In genomic region chr1:76659171-76659940, GRCh38 we compare ENCODE assay signal across 27 cellular contexts.
A peak's percentile ranks its signal among the peaks of the same experiment; 100 is the strongest.
DNase-seq lines count a peak whose midpoint lies in the region; FAIRE-seq and TF ChIP-seq lines count a peak whose summit lies in the region.
"Had no signal": no experiment of that assay in that cellular context is flagged by ENCODE, and none has a peak within 500 bp of the region (broad histone marks: within the 10 kb centered on the region; RNA-seq: fewer than 3 reads in every experiment).

No MANE protein-coding gene starts in this region.

- TF ChIP-seq POLR2A in breast epithelium (IDR thresholded peaks at IDR 0.05) = no peak

- intact Hi-C loops in MCF 10A (cut with micrococcal nuclease) (no loop called here), breast epithelium (cut with DNase I; ENCODE audit: low total_unique reads) (no loop called here)

- H3K36me3 Mint-ChIP-seq in MCF 10A (ENCODE audit: insufficient read depth, unreplicated experiment) = no peaks in the 10 kb centered on the region
- H3K36me3 Mint-ChIP-seq in T-helper 2 cell treated with Interferon-gamma antibody and Interleukin-4, amounts not matched to agents 5 μg/mL and 100 μg/mL, for 36 hours (ENCODE audit: low read depth) = no peaks in the 10 kb centered on the region
- H3K36me3 Mint-ChIP-seq: activated naive CD4-positive, alpha-beta T cell treated with anti-CD3 and anti-CD28 coated beads, Interleukin-2, amount 10 ng/mL, durations not matched to agents 7 days and 5 days; memory B cell had no signal

- BruUV-seq in MCF 10A (replicated peaks; lab: Mats Ljungman, UMichigan) = no TSS peak

- no peaks in the 10 kb centered on the region for H3K79me2 ChIP-seq in fibroblast of lung (ENCODE audit: control insufficient read depth, insufficient read depth, low read length)

- no peaks in the 10 kb centered on the region for H3K36me3 ChIP-seq in breast epithelium
- no peaks in the 10 kb centered on the region for H3K36me3 ChIP-seq in fibroblast of lung (ENCODE audit: control insufficient read depth, insufficient read depth, low read length)
- H3K36me3 ChIP-seq: ovary, stomach, upper lobe of left lung had no signal

- CTCF ChIA-PET in MCF 10A (lab: Yijun Ruan, JAX) = interaction anchor here (0.7 kb wide), 2 partner anchors 37 to 504 kb away, joined by 3 read pairs; no protein-coding TSS in a partner anchor

- POLR2A ChIA-PET in MCF 10A (lab: Yijun Ruan, JAX) = no interaction called here

- H3K27ac ChIP-seq in breast epithelium = no peak overlapping the region
- no peak overlapping the region for H3K27ac ChIP-seq in fibroblast of lung (ENCODE audit: insufficient read depth, low read length)
- H3K27ac ChIP-seq: A549, C4-2B, coronary artery, foreskin keratinocyte, ovary, stomach, upper lobe of left lung had no signal

- H3K4me1 Mint-ChIP-seq in MCF 10A (ENCODE audit: insufficient read depth, unreplicated experiment) = no peaks in the 10 kb centered on the region
- H3K4me1 Mint-ChIP-seq in T-helper 2 cell treated with Interferon-gamma antibody and Interleukin-4, amounts not matched to agents 5 μg/mL and 100 μg/mL, for 36 hours (ENCODE audit: low read depth) = no peaks in the 10 kb centered on the region
- H3K4me1 Mint-ChIP-seq: activated CD4-positive, alpha-beta memory T cell treated with anti-CD3 and anti-CD28 coated beads, Interleukin-2, amount 10 ng/mL, durations not matched to agents 7 days and 5 days; activated naive CD4-positive, alpha-beta T cell treated with anti-CD3 and anti-CD28 coated beads, Interleukin-2, amount 10 ng/mL, durations not matched to agents 7 days and 5 days; H9; memory B cell; naive thymus-derived CD8-positive, alpha-beta T cell had no signal

- TF ChIP-seq CTCF in MCF 10A (IDR thresholded peaks at IDR 0.05; ENCODE audit: unreplicated experiment) (no peak), breast epithelium (IDR thresholded peaks at IDR 0.05) (no peak), fibroblast of lung (conservative IDR thresholded peaks at IDR 0.05 in 1 of 2, IDR thresholded peaks at IDR 0.05 in 1 of 2; ENCODE audit: low read depth in 1 of 2, low read length in 2 of 2) (no peak)

- no peaks in the 10 kb centered on the region for H3K27me3 ChIP-seq in breast epithelium
- no peaks in the 10 kb centered on the region for H3K27me3 ChIP-seq in fibroblast of lung (ENCODE audit: control insufficient read depth, insufficient read depth, low read length)
- H3K27me3 ChIP-seq: foreskin keratinocyte, ovary, stomach, upper lobe of left lung had no signal

- no peaks in the 10 kb centered on the region for H4K20me1 ChIP-seq in fibroblast of lung (ENCODE audit: control insufficient read depth, extremely low read depth, insufficient read depth, low read length)

- FAIRE-seq in RCC 7860 (lab: Jason Lieb, UNC) = no peak
- FAIRE-seq: A549, GM12878 had no signal

- H3K27ac Mint-ChIP-seq in MCF 10A (ENCODE audit: low read depth, unreplicated experiment) = no peak overlapping the region
- no peak overlapping the region for H3K27ac Mint-ChIP-seq in T-helper 2 cell treated with Interferon-gamma antibody and Interleukin-4, amounts not matched to agents 5 μg/mL and 100 μg/mL, for 36 hours
- H3K27ac Mint-ChIP-seq: activated CD4-positive, alpha-beta memory T cell treated with anti-CD3 and anti-CD28 coated beads, Interleukin-2, amount 10 ng/mL, durations not matched to agents 7 days and 5 days; activated naive CD4-positive, alpha-beta T cell treated with anti-CD3 and anti-CD28 coated beads, Interleukin-2, amount 10 ng/mL, durations not matched to agents 7 days and 5 days; H9; memory B cell; naive thymus-derived CD8-positive, alpha-beta T cell had no signal

- H3K27me3 Mint-ChIP-seq in MCF 10A (ENCODE audit: insufficient read depth, unreplicated experiment) = no peaks in the 10 kb centered on the region
- no peaks in the 10 kb centered on the region for H3K27me3 Mint-ChIP-seq in T-helper 2 cell treated with Interferon-gamma antibody and Interleukin-4, amounts not matched to agents 5 μg/mL and 100 μg/mL, for 36 hours (ENCODE audit: low read depth)
- H3K27me3 Mint-ChIP-seq: activated naive CD4-positive, alpha-beta T cell treated with anti-CD3 and anti-CD28 coated beads, Interleukin-2, amount 10 ng/mL, durations not matched to agents 7 days and 5 days had no signal

- H3K4me3 ChIP-seq in breast epithelium = no peak overlapping the region
- no peak overlapping the region for H3K4me3 ChIP-seq in fibroblast of lung (replicated peaks in 1 of 4; ENCODE audit: control extremely low read depth in 1 of 4, insufficient read depth in 1 of 4, low read depth in 3 of 4, low read length in 4 of 4)
- H3K4me3 ChIP-seq: A549, coronary artery, GM12878, ovary, stomach, upper lobe of left lung had no signal

- DNase-seq in MCF 10A (ENCODE audit: unreplicated experiment) (peak; percentile 39), breast epithelium (ENCODE audit: low spot score in 2 of 2) (no peak), RCC 7860 (ENCODE audit: low spot score) (peak; percentile 14), fibroblast of lung (ENCODE audit: low read depth in 2 of 2) (peak; percentile 4 to 45), NCI-H748 (lab: John Stamatoyannopoulos, UW; ENCODE audit: unreplicated experiment) (no peak), superior temporal gyrus (ENCODE audit: extremely low spot score) (no peak)
- no peak for DNase-seq in T-helper 2 cell treated with Interferon-gamma antibody and Interleukin-4, amounts not matched to agents 5 μg/mL and 100 μg/mL, for 36 hours (ENCODE audit: low spot score)
- no peak for DNase-seq in stimulated activated CD4-positive, alpha-beta T cell treated with anti-CD3 and anti-CD28 coated beads, Interleukin-2, amount 100 ng/mL, for 48 hours
- DNase-seq: activated CD4-positive, alpha-beta memory T cell treated with anti-CD3 and anti-CD28 coated beads, Interleukin-2, amount 10 ng/mL, durations not matched to agents 7 days and 5 days; activated naive CD4-positive, alpha-beta T cell treated with anti-CD3 and anti-CD28 coated beads, Interleukin-2, amount 10 ng/mL, durations not matched to agents 7 days and 5 days; activated T-cell treated with anti-CD3 and anti-CD28 coated beads, Interleukin-2, amount 50 U/mL, for 1 hour; foreskin keratinocyte; H9; IMR-90; kidney glomerular epithelial cell; naive thymus-derived CD8-positive, alpha-beta T cell; NCI-H1694 treated with DMSO at 0.1 percent for 48 hours; ovary; stimulated activated CD4-positive, alpha-beta T cell treated with anti-CD3 and anti-CD28 coated beads, Interleukin-4, amount 100 ng/mL, for 1 hour; stomach; T-helper 1 cell; upper lobe of left lung had no signal

- H3K4me1 ChIP-seq in breast epithelium (no peaks in the 10 kb centered on the region), fibroblast of lung (ENCODE audit: control insufficient read depth, extremely low read depth, insufficient read depth, low read length) (no peaks in the 10 kb centered on the region)
- H3K4me1 ChIP-seq: A549, foreskin keratinocyte, stomach, upper lobe of left lung had no signal

- no peak overlapping the region for H3K4me3 Mint-ChIP-seq in MCF 10A (ENCODE audit: unreplicated experiment)
- H3K4me3 Mint-ChIP-seq in T-helper 2 cell treated with Interferon-gamma antibody and Interleukin-4, amounts not matched to agents 5 μg/mL and 100 μg/mL, for 36 hours = no peak overlapping the region
- H3K4me3 Mint-ChIP-seq: activated CD4-positive, alpha-beta memory T cell treated with anti-CD3 and anti-CD28 coated beads, Interleukin-2, amount 10 ng/mL, durations not matched to agents 7 days and 5 days; activated naive CD4-positive, alpha-beta T cell treated with anti-CD3 and anti-CD28 coated beads, Interleukin-2, amount 10 ng/mL, durations not matched to agents 7 days and 5 days; H9; memory B cell; naive thymus-derived CD8-positive, alpha-beta T cell had no signal

- no peak overlapping the region for H2AFZ ChIP-seq in fibroblast of lung (ENCODE audit: low read length)

- H3K9ac ChIP-seq in fibroblast of lung (ENCODE audit: insufficient read depth, low read length) = no peak overlapping the region

- no peak overlapping the region for H3K4me2 ChIP-seq in fibroblast of lung (ENCODE audit: extremely low read depth, insufficient read depth, low read length)
- H3K4me2 ChIP-seq: A549 had no signal

- peaks cover 5% of the 10 kb centered on the region for H3K9me3 Mint-ChIP-seq in MCF 10A (ENCODE audit: unreplicated experiment)
- peaks cover 14% of the 10 kb centered on the region for H3K9me3 Mint-ChIP-seq in T-helper 2 cell treated with Interferon-gamma antibody and Interleukin-4, amounts not matched to agents 5 μg/mL and 100 μg/mL, for 36 hours

- no peaks in the 10 kb centered on the region for H3K9me3 ChIP-seq in breast epithelium
- no peaks in the 10 kb centered on the region for H3K9me3 ChIP-seq in fibroblast of lung (ENCODE audit: control insufficient read depth, insufficient read depth, low read depth, low read length)
- H3K9me3 ChIP-seq: A549, ovary had no signal

Comparison
In these comparisons a context has a peak if more than half of its experiments do, and no peak if none do; other contexts are left out.
1. DNase-seq: peak in MCF 10A (single experiment), RCC 7860 (single experiment) and fibroblast of lung (2 of 2); none in breast epithelium (0 of 2), NCI-H748 (single experiment), superior temporal gyrus (single experiment), T-helper 2 cell treated with Interferon-gamma antibody and Interleukin-4, amounts not matched to agents 5 μg/mL and 100 μg/mL, for 36 hours (single experiment) and stimulated activated CD4-positive, alpha-beta T cell treated with anti-CD3 and anti-CD28 coated beads, Interleukin-2, amount 100 ng/mL, for 48 hours (0 of 2).